In genomic region chr1:99725996-99726395, GRCh38 we compare ENCODE assay signal across 18 cellular contexts.
"Had no signal": no experiment of that assay in that cellular context is flagged by ENCODE, and none has a peak within 500 bp of the region (broad histone marks: within the 10 kb centered on the region; RNA-seq: fewer than 3 reads in every experiment).

No MANE protein-coding gene starts in this region.

- H3K27ac ChIP-seq: body of pancreas, spleen, testis, upper lobe of right lung had no signal

- H3K4me1 ChIP-seq: body of pancreas, spleen, testis, upper lobe of right lung had no signal

- ATAC-seq: activated CD4-positive, alpha-beta T cell treated with anti-CD3 and anti-CD28 coated beads for 36 hours; body of pancreas; effector memory CD8-positive, alpha-beta T cell; stimulated activated memory B cell treated with anti-CD40 and anti-IgM and Interleukin-4, amounts not matched to agents 10 μg/mL and 1 μg/mL and 100 μg/mL, for 72 hours; upper lobe of right lung had no signal

- FAIRE-seq: kidney had no signal

- H3K4me3 ChIP-seq: body of pancreas, spleen, testis, upper lobe of right lung had no signal

- H3K27me3 ChIP-seq: body of pancreas, spleen, testis, upper lobe of right lung had no signal

- DNase-seq: activated CD4-positive, alpha-beta T cell treated with anti-CD3 and anti-CD28 coated beads for 36 hours; activated CD4-positive, alpha-beta T cell treated with anti-CD3 and anti-CD28 coated beads, Interleukin-2, amount 50 U/mL, for 48 hours; activated naive CD4-positive, alpha-beta T cell; activated T-cell treated with anti-CD3 and anti-CD28 coated beads for 4 hours; body of pancreas; caudate nucleus; effector memory CD8-positive, alpha-beta T cell; foreskin fibroblast; kidney; midbrain; occipital lobe; retina; spleen; stimulated activated CD4-positive, alpha-beta T cell treated with anti-CD3 and anti-CD28 coated beads, Interleukin-4, amount 100 ng/mL, for 4 hours; T1000; testis; upper lobe of right lung had no signal

- H3K9me3 ChIP-seq: spleen, testis, upper lobe of right lung had no signal
